24 cellular contexts compared by ENCODE assay signal in the genomic region with DNA sequence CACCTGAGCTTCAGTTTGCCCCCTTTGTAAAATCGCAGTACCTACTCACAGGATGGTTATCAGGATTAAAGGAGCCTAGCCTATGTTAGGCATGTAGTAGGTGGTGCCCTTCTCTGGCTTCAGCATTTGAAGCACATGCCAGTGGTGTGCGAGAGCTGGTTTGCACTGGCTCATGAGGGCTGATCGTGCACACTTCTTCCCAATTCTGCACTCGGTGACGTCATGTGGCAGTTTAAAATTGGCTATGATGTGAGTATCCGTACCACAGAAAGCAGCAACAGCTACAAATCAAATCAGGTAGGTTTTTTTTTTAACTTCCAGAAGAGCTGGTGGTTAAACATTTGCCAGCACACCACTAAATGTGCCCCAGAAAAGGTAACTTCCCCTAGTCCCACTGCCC.
"Had no signal": no experiment of that assay in that cellular context is flagged by ENCODE, and none has a peak within 500 bp of the region (broad histone marks: within the 10 kb centered on the region; RNA-seq: fewer than 3 reads in every experiment).

No MANE protein-coding gene starts in this region.

- H3K4me1 ChIP-seq: prostate gland had no signal

- H2AFZ ChIP-seq: hepatocyte, neural progenitor cell had no signal

- H3K9me3 ChIP-seq: left ventricle myocardium inferior, pancreas, prostate gland, stomach, testis, thyroid gland, transverse colon, upper lobe of left lung, vagina had no signal

- H3K36me3 ChIP-seq: left ventricle myocardium inferior, neural progenitor cell, pancreas, prostate gland, thyroid gland, transverse colon, vagina had no signal

- FAIRE-seq: pancreas had no signal

- H3K27ac ChIP-seq: hepatocyte, left ventricle myocardium inferior, neural progenitor cell, pancreas, prostate gland, skin epidermis, stomach, testis, thyroid gland, transverse colon, upper lobe of left lung, vagina had no signal

- H3K9ac ChIP-seq: neural progenitor cell had no signal

- H3K4me2 ChIP-seq: hepatocyte, neural progenitor cell had no signal

- DNase-seq: islet precursor cell; left ventricle myocardium inferior; mesendoderm; naive B cell; natural killer cell; nephron progenitor cell; pancreas; stimulated activated CD4-positive, alpha-beta T cell treated with anti-CD3 and anti-CD28 coated beads, Interleukin-12 subunit alpha, Interleukin-12 subunit beta, amount 100 ng/mL, for 4 hours; stimulated activated CD4-positive, alpha-beta T cell treated with anti-CD3 and anti-CD28 coated beads, Interleukin-15, amount 100 ng/mL, for 24 hours; stimulated activated CD4-positive, alpha-beta T cell treated with anti-CD3 and anti-CD28 coated beads, Interleukin-2, amount 100 ng/mL, for 24 hours; stimulated activated CD4-positive, alpha-beta T cell treated with anti-CD3 and anti-CD28 coated beads, Interleukin-4, amount 100 ng/mL, for 1 hour; stimulated activated naive B cell treated with anti-CD40 and anti-IgM and Interleukin-4, amounts not matched to agents 10 μg/mL and 1 μg/mL and 100 μg/mL, for 72 hours; stimulated activated naive CD8-positive, alpha-beta T cell treated with anti-CD3 and anti-CD28 coated beads, Interleukin-15, Interleukin-2, amounts not matched to agents 100 U/mL and 50 U/mL, for 24 hours; stomach; testis; thyroid gland; transverse colon; upper lobe of left lung had no signal

- H3K27me3 ChIP-seq: hepatocyte, pancreas, testis, thyroid gland, transverse colon, vagina had no signal

- H3K4me3 ChIP-seq: hepatocyte, left ventricle myocardium inferior, lung, neural progenitor cell, pancreas, prostate gland, skin epidermis, stomach, testis, thyroid gland, transverse colon, upper lobe of left lung, vagina had no signal

- H3K79me2 ChIP-seq: hepatocyte had no signal
